Comparison of ENCODE assay signal across 8 cellular contexts in the genomic region with DNA sequence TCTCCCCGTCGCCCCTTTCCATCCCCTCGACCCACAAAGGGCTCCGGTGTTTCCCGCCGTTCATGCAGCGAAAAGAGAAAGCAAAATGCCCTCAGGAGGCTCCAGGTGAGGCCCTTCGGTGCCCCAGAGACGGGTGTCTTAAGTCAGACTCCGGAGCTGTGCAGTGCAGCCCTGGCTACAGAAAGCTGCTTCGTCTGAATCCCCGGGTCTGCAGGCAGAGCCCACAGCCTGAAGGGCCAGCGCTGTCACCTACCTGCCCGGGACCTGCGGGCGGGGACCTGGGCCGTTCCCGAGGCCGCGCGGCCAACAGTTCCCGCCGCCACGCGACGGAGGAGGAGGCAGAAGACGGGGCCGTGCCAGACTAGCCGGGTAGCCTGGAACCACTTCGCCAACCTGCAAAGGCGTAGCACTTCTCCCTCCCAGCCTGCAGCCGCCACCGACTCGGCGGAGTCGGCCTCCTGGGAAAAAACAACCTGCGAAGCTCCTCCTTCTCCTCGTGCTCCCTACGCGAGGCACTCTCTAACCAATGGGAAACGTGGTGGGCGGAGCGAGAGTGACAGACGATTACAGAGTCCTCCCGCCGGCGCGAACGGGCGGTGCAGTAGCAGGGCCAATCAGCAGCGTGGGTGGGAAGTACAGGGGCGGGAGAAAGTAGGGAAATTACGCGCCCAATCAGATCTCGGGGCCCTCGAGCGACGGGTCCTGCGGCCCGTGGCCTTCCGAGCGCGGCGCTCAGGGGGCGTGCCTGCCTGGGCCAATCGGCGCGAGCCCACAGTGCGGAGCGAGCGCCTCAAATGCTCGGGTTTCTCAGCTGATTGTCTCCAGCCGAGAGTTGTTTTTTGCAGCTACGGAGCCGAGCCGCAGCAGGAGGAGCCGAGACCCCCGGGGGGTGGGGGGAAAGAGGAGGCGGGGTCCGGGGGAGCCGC. TPM values are rescaled to one million over a fixed set of nuclear protein-coding genes. Genes with fewer than 3 reads are reported as not detected.
A peak's percentile ranks its signal among the peaks of the same experiment; 100 is the strongest.
DNase-seq lines count a peak whose midpoint lies in the region; ATAC-seq and TF ChIP-seq lines count a peak whose summit lies in the region.

A gene with protein sequence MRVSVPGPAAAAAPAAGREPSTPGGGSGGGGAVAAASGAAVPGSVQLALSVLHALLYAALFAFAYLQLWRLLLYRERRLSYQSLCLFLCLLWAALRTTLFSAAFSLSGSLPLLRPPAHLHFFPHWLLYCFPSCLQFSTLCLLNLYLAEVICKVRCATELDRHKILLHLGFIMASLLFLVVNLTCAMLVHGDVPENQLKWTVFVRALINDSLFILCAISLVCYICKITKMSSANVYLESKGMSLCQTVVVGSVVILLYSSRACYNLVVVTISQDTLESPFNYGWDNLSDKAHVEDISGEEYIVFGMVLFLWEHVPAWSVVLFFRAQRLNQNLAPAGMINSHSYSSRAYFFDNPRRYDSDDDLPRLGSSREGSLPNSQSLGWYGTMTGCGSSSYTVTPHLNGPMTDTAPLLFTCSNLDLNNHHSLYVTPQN (plus strand): TSS at position 774 of the 926 bp plus-strand sequence. CDS start 312 bp downstream, outside the sequence.
A gene with protein sequence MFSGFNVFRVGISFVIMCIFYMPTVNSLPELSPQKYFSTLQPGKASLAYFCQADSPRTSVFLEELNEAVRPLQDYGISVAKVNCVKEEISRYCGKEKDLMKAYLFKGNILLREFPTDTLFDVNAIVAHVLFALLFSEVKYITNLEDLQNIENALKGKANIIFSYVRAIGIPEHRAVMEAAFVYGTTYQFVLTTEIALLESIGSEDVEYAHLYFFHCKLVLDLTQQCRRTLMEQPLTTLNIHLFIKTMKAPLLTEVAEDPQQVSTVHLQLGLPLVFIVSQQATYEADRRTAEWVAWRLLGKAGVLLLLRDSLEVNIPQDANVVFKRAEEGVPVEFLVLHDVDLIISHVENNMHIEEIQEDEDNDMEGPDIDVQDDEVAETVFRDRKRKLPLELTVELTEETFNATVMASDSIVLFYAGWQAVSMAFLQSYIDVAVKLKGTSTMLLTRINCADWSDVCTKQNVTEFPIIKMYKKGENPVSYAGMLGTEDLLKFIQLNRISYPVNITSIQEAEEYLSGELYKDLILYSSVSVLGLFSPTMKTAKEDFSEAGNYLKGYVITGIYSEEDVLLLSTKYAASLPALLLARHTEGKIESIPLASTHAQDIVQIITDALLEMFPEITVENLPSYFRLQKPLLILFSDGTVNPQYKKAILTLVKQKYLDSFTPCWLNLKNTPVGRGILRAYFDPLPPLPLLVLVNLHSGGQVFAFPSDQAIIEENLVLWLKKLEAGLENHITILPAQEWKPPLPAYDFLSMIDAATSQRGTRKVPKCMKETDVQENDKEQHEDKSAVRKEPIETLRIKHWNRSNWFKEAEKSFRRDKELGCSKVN (minus strand): TSS at position 443 of the 926 bp plus-strand sequence. CDS start 8,948 bp downstream, outside the sequence.

- intact Hi-C loops in spleen (cut with DNase I; ENCODE audit: low total_unique reads): no loop called here

- H3K27ac ChIP-seq in spleen: peak within 1 kb of the TSS; percentile 75 to 96 (median 92)

- H3K27me3 ChIP-seq in spleen (replicated peaks in 1 of 7): peaks cover 0 to 16% (median 0%) of the 10 kb centered on the region in 7 donors

- TF ChIP-seq CTCF in AG10803 (conservative IDR thresholded peaks at IDR 0.05; ENCODE audit: low read length) (0 out of 2 replicates have a peak, but pooled peaks have one; percentile 0), spleen (IDR thresholded peaks at IDR 0.05 in 8 of 11, conservative IDR thresholded peaks at IDR 0.05 in 3 of 11) (peak in 4 of 11 experiments; percentile 16 to 50 (median 36))

- H3K4me3 ChIP-seq in AG10803 (ENCODE audit: low read length): peak within 1 kb of the TSS; percentile 85
- H3K4me3 ChIP-seq in spleen: peak within 1 kb of the TSS; percentile 65 to 93 (median 76)

- DNase-seq in AG10803 (ENCODE audit: low read depth) (peak; percentile 98), NCI-H345 treated with DMSO at 0.1 percent for 48 hours (lab: John Stamatoyannopoulos, UW; ENCODE audit: unreplicated experiment) (peak; percentile 99), cerebellar cortex (ENCODE audit: low spot score) (peak; percentile 100), iris pigment epithelial cell (ENCODE audit: low read depth) (peak; percentile 99), spleen (peak; percentile 99)
- DNase-seq in activated CD4-positive, CD25-positive, alpha-beta regulatory T cell treated with anti-CD3 and anti-CD28 coated beads, Interleukin-2, amount 50 U/mL, for 16 hours (ENCODE audit: low read depth, low spot score): peak; percentile 100

- H3K9me3 ChIP-seq in spleen: no peaks in the 10 kb centered on the region

- H3K4me1 ChIP-seq in spleen: peaks cover 14 to 42% (median 24%) of the 10 kb centered on the region in 6 donors

- WGBS in spleen, 5 donors: 0 to 1% (median 1%) methylated on average over 52 to 81 of the region's 81 CpGs

- ATAC-seq in GM19035 (IDR thresholded peaks at IDR 0.05; ENCODE audit: unreplicated experiment) (peak; percentile 86), HG03342 (IDR thresholded peaks at IDR 0.05; ENCODE audit: unreplicated experiment) (peak; percentile 89)

- no peaks in the 10 kb centered on the region for H3K36me3 ChIP-seq in spleen

- TF ChIP-seq POLR2A in spleen (IDR thresholded peaks at IDR 0.05): peak; percentile 48 to 94 (median 70)

RNA-seq across cellular contexts. Expression of the first gene that starts in this region (rescaled TPM):
- total RNA-seq in spleen: 1 to 10 TPM in 5 of 7 donors, under 1 TPM in 2; 0.70 to 2.1 (median 1.8) TPM
- polyA plus RNA-seq in spleen: under 1 TPM; 0.52 to 0.93 (median 0.80) TPM

RNA-seq across cellular contexts. Expression of the second gene that starts in this region (rescaled TPM):
- 10 to 100 TPM; 10.3 to 18.1 (median 16.3) TPM for total RNA-seq in spleen
- polyA plus RNA-seq in spleen: 1 to 10 TPM; 1.5 to 1.7 (median 1.6) TPM

Comparison
In these comparisons a context has a peak if more than half of its experiments do, and no peak if none do; other contexts are left out.
1. Peak in every context shown above with its lines: DNase-seq, ATAC-seq, H3K4me3 ChIP-seq and H3K27ac ChIP-seq.